9 cellular contexts compared by ENCODE assay signal in the genomic region with DNA sequence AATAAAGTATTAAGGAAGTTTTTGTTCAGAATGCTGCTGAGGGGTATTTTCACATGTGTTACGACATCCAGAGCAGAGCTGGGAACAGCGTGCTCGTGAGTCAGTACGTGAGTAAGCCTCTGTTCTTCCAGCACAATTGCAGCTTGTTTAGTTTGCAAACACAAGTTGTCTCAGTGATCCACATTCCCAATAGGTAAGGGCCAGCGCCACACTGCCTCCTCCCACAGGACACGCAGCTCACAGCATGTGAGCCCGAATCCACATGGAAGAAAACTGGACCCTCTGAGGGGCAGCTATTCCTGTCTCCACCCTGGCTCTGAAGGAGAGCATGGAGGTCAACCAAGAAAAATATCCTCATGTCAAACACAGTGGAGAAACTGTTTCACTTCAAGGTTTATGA.
DNase-seq lines count a peak whose midpoint lies in the region; ATAC-seq and TF ChIP-seq lines count a peak whose summit lies in the region.
"Had no signal": no experiment of that assay in that cellular context is flagged by ENCODE, and none has a peak within 500 bp of the region (broad histone marks: within the 10 kb centered on the region; RNA-seq: fewer than 3 reads in every experiment).

No MANE protein-coding gene starts in this region.

- peak overlapping the region in 1 of 2 experiments; percentile 77; a peak in 2 of 4 replicates for H3K27ac ChIP-seq in SK-N-SH (ENCODE audit: low read depth in 2 of 2, low read length in 1 of 2)
- H3K27ac ChIP-seq in foreskin keratinocyte: peak overlapping the region; percentile 91
- no peak overlapping the region for H3K27ac ChIP-seq in Karpas-422 (ENCODE audit: low read length)

- H3K27me3 Mint-ChIP-seq in progenitor cell of endocrine pancreas: peaks cover 2% of the 10 kb centered on the region

- H3K4me3 Mint-ChIP-seq in progenitor cell of endocrine pancreas (ENCODE audit: low read depth): no peak overlapping the region
- H3K4me3 Mint-ChIP-seq: activated T-cell treated with anti-CD3 and anti-CD28 coated beads, Interleukin-2, amount 50 U/mL, for 4 hours had no signal

- peaks cover 1% of the 10 kb centered on the region for H3K4me1 Mint-ChIP-seq in progenitor cell of endocrine pancreas (ENCODE audit: low read depth)

- ATAC-seq in foreskin keratinocyte (peak; percentile 100), GM19455 (IDR thresholded peaks at IDR 0.05; ENCODE audit: unreplicated experiment) (no peak), GM21717 (IDR thresholded peaks at IDR 0.05; ENCODE audit: unreplicated experiment) (no peak), HG02759 (IDR thresholded peaks at IDR 0.05; ENCODE audit: unreplicated experiment) (no peak)
- ATAC-seq: activated T-cell treated with anti-CD3 and anti-CD28 coated beads, Interleukin-2, amount 50 U/mL, for 4 hours had no signal

- peak overlapping the region; percentile 65 for H2AFZ ChIP-seq in SK-N-SH (ENCODE audit: low read depth)
- H2AFZ ChIP-seq in Karpas-422 (ENCODE audit: low read length): no peak overlapping the region

- peak in 1 of 2 experiments; percentile 21; a peak in 1 of 4 replicates for TF ChIP-seq EP300 in SK-N-SH (IDR thresholded peaks at IDR 0.05; ENCODE audit: borderline replicate concordance in 1 of 2, low read depth in 1 of 2, low read length in 1 of 2)

- H3K4me3 ChIP-seq in SK-N-SH (ENCODE audit: low read depth in 2 of 2, low read length in 1 of 2) (no peak overlapping the region), Karpas-422 (ENCODE audit: low read length) (no peak overlapping the region)

- H3K36me3 Mint-ChIP-seq in progenitor cell of endocrine pancreas (ENCODE audit: insufficient read depth): no peaks in the 10 kb centered on the region

- DNase-seq in COLO829 (ENCODE audit: low spot score): peak; percentile 88
- DNase-seq in SK-N-SH: no peak
- DNase-seq in foreskin keratinocyte: peak; percentile 87 to 93
- DNase-seq in progenitor cell of endocrine pancreas (ENCODE audit: low spot score, unreplicated experiment): no peak
- DNase-seq in Karpas-422: no peak
- DNase-seq: activated T-cell treated with anti-CD3 and anti-CD28 coated beads, Interleukin-2, amount 50 U/mL, for 4 hours had no signal

- TF ChIP-seq CTCF in SK-N-SH (IDR thresholded peaks at IDR 0.05) (no peak), foreskin keratinocyte (conservative IDR thresholded peaks at IDR 0.05) (peak; percentile 62), progenitor cell of endocrine pancreas (IDR thresholded peaks at IDR 0.05; ENCODE audit: unreplicated experiment) (no peak)

- H3K4me1 ChIP-seq in SK-N-SH (ENCODE audit: control insufficient read depth in 1 of 2, insufficient read depth in 2 of 2, low read depth in 1 of 2, low read length in 1 of 2) (peaks cover 0 to 11% of the 10 kb centered on the region in 2 experiments; a peak in 2 of 4 replicates), foreskin keratinocyte (peaks cover 15% of the 10 kb centered on the region), Karpas-422 (ENCODE audit: low read length) (no peaks in the 10 kb centered on the region)

- H3K79me2 ChIP-seq in SK-N-SH (ENCODE audit: insufficient read depth) (no peaks in the 10 kb centered on the region), Karpas-422 (ENCODE audit: low read length) (no peaks in the 10 kb centered on the region)

- no peak for TF ChIP-seq RAD21 in SK-N-SH (IDR thresholded peaks at IDR 0.05; ENCODE audit: low read length)

- no peaks in the 10 kb centered on the region for H3K9me3 Mint-ChIP-seq in progenitor cell of endocrine pancreas (ENCODE audit: low read depth)
- H3K9me3 Mint-ChIP-seq: activated T-cell treated with anti-CD3 and anti-CD28 coated beads, Interleukin-2, amount 50 U/mL, for 4 hours had no signal

- H3K36me3 ChIP-seq in SK-N-SH (replicated peaks in 1 of 2; ENCODE audit: control insufficient read depth in 1 of 2, insufficient read depth in 2 of 2, low read length in 1 of 2) (no peaks in the 10 kb centered on the region), Karpas-422 (ENCODE audit: insufficient read depth, low read length) (no peaks in the 10 kb centered on the region)

- H3K4me2 ChIP-seq in SK-N-SH: peak overlapping the region; percentile 25; the same call in 1 of the 2 replicates
- H3K4me2 ChIP-seq in Karpas-422 (ENCODE audit: low read depth, low read length, poor library complexity, severe bottlenecking): no peak overlapping the region

- CTCF ChIA-PET in SK-N-SH (lab: Yijun Ruan, JAX): no interaction called here

- H3K9me3 ChIP-seq in SK-N-SH (no peaks in the 10 kb centered on the region), Karpas-422 (ENCODE audit: low read length) (no peaks in the 10 kb centered on the region)

- POLR2A ChIA-PET in SK-N-SH (lab: Yijun Ruan, JAX): no interaction called here

- H3K27ac Mint-ChIP-seq in progenitor cell of endocrine pancreas: peak overlapping the region; percentile 70

- WGBS in SK-N-SH (ENCODE audit: low lambda C conversion rate): 58% methylated on average over 7 of the region's 7 CpGs

- H4K20me1 ChIP-seq in SK-N-SH (ENCODE audit: insufficient read depth): no peaks in the 10 kb centered on the region
- H4K20me1 ChIP-seq in Karpas-422 (ENCODE audit: insufficient read depth, low read depth, low read length): no peaks in the 10 kb centered on the region

- peaks cover 7% of the 10 kb centered on the region for H3F3A ChIP-seq in SK-N-SH (replicated peaks; ENCODE audit: insufficient read depth)

- H3K9ac ChIP-seq in SK-N-SH (peak overlapping the region; percentile 48; the same call in 1 of the 2 replicates), Karpas-422 (ENCODE audit: low read length) (no peak overlapping the region)

- H3K9me2 ChIP-seq in SK-N-SH (no peaks in the 10 kb centered on the region), Karpas-422 (replicated peaks; ENCODE audit: insufficient read depth, low read length) (no peaks in the 10 kb centered on the region)

- no peaks in the 10 kb centered on the region for H3K27me3 ChIP-seq in SK-N-SH (ENCODE audit: insufficient read depth)
- no peaks in the 10 kb centered on the region for H3K27me3 ChIP-seq in foreskin keratinocyte
- H3K27me3 ChIP-seq in Karpas-422 (ENCODE audit: low read length): no peaks in the 10 kb centered on the region

TF ChIP-seq in SK-N-SH, 30 proteins besides CTCF, POLR2A, EP300 and RAD21 (continues in another document):
- TF ChIP-seq, protein P1, sequence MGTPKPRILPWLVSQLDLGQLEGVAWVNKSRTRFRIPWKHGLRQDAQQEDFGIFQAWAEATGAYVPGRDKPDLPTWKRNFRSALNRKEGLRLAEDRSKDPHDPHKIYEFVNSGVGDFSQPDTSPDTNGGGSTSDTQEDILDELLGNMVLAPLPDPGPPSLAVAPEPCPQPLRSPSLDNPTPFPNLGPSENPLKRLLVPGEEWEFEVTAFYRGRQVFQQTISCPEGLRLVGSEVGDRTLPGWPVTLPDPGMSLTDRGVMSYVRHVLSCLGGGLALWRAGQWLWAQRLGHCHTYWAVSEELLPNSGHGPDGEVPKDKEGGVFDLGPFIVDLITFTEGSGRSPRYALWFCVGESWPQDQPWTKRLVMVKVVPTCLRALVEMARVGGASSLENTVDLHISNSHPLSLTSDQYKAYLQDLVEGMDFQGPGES (IDR thresholded peaks at IDR 0.05; ENCODE audit: low read depth, low read length): no peak
- no peak for TF ChIP-seq POLR2AphosphoS5 (IDR thresholded peaks at IDR 0.05; ENCODE audit: low read depth, low read length)
- TF ChIP-seq, protein P2, sequence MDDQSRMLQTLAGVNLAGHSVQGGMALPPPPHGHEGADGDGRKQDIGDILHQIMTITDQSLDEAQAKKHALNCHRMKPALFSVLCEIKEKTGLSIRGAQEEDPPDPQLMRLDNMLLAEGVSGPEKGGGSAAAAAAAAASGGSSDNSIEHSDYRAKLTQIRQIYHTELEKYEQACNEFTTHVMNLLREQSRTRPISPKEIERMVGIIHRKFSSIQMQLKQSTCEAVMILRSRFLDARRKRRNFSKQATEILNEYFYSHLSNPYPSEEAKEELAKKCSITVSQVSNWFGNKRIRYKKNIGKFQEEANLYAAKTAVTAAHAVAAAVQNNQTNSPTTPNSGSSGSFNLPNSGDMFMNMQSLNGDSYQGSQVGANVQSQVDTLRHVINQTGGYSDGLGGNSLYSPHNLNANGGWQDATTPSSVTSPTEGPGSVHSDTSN (IDR thresholded peaks at IDR 0.05): peak; percentile 17; the same call in 1 of the 2 replicates
- TF ChIP-seq SMC3 (IDR thresholded peaks at IDR 0.05; ENCODE audit: low read depth, low read length): no peak
- TF ChIP-seq MXI1 (IDR thresholded peaks at IDR 0.05; ENCODE audit: low read depth, low read length): no peak
- TF ChIP-seq, protein P3, sequence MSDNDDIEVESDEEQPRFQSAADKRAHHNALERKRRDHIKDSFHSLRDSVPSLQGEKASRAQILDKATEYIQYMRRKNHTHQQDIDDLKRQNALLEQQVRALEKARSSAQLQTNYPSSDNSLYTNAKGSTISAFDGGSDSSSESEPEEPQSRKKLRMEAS (IDR thresholded peaks at IDR 0.05; ENCODE audit: low read depth): peak; percentile 88
- TF ChIP-seq MEF2A (IDR thresholded peaks at IDR 0.05; ENCODE audit: borderline replicate concordance, low read depth): no peak
- no peak for TF ChIP-seq GABPA (IDR thresholded peaks at IDR 0.05; ENCODE audit: low read depth)
- peak; percentile 38; the same call in 1 of the 2 replicates for TF ChIP-seq JUND (IDR thresholded peaks at IDR 0.05)
- no peak for TF ChIP-seq TAF1 (IDR thresholded peaks at IDR 0.05; ENCODE audit: borderline replicate concordance, low read depth, low read length)

Comparison
In these comparisons a context has a peak if more than half of its experiments do, and no peak if none do; other contexts are left out.
1. DNase-seq: peak in COLO829 (single experiment) and foreskin keratinocyte (2 of 2); none in SK-N-SH (single experiment), progenitor cell of endocrine pancreas (single experiment) and Karpas-422 (single experiment).